In genomic region chr10:133324198-133324792, GRCh38 we compare ENCODE assay signal across 10 cellular contexts. TPM values are rescaled to one million over a fixed set of nuclear protein-coding genes. Genes with fewer than 3 reads are reported as not detected.
A peak's percentile ranks its signal among the peaks of the same experiment; 100 is the strongest.
DNase-seq lines count a peak whose midpoint lies in the region; ATAC-seq, FAIRE-seq and TF ChIP-seq lines count a peak whose summit lies in the region.
"Had no signal": no experiment of that assay in that cellular context is flagged by ENCODE, and none has a peak within 500 bp of the region (broad histone marks: within the 10 kb centered on the region; RNA-seq: fewer than 3 reads in every experiment).

No MANE protein-coding gene starts in this region.

- no peak overlapping the region for H3K27ac Mint-ChIP-seq in T-helper 17 cell

- DNase-seq in EL (peak; percentile 50), LoVo (ENCODE audit: low spot score) (peak; percentile 76), T-helper 17 cell (peak in 2 of 3 donors; percentile 51 to 61), T47D (ENCODE audit: low read depth in 1 of 2, low spot score in 1 of 2) (peak; percentile 63 to 89), HepG2 (ENCODE audit: low spot score) (peak; percentile 62), vagina (ENCODE audit: extremely low spot score in 2 of 2) (no peak), GM19238 (ENCODE audit: insufficient read length, low spot score) (no peak)
- peak; percentile 76 for DNase-seq in stimulated activated CD8-positive, alpha-beta memory T cell treated with anti-CD3 and anti-CD28 coated beads, Interleukin-4, amount 100 ng/mL, for 48 hours

- TF ChIP-seq POLR2A in HepG2 (IDR thresholded peaks at IDR 0.05; ENCODE audit: insufficient read depth in 1 of 2, low read depth in 2 of 2, low read length in 2 of 2) (no peak), vagina (IDR thresholded peaks at IDR 0.05) (no peak)

- peak overlapping the region; percentile 52 to 74 (median 61); a peak in 5 of 6 replicates for H3K4me3 ChIP-seq in HepG2 (replicated peaks in 1 of 3; ENCODE audit: insufficient read depth in 1 of 3, low read depth in 2 of 3, low read length in 3 of 3)
- no peak overlapping the region for H3K4me3 ChIP-seq in vagina

- H3K4me1 Mint-ChIP-seq in T-helper 17 cell = peaks cover 13% of the 10 kb centered on the region

- H3K4me2 ChIP-seq in HepG2 (ENCODE audit: low read depth, low read length) = peak overlapping the region; percentile 61
- H3K4me2 ChIP-seq: KMS-11 had no signal

- POLR2A ChIA-PET in HepG2 (lab: Yijun Ruan, JAX) = interaction anchor here (0.5 to 2.6 kb wide), 10 partner anchors 10 to 67 kb away, joined by 3 to 18 read pairs (median 4); partner anchors contain the start of genes CALY, ECHS1, FUOM and PRAP1

- TF ChIP-seq CTCF in HepG2 (CRISPR knock-in tag; IDR thresholded peaks at IDR 0.05) = no peak
- no peak for TF ChIP-seq CTCF in vagina (IDR thresholded peaks at IDR 0.05)

- in situ Hi-C loops in T47D (cut with HindIII; ENCODE audit: low pct_unique_long_range_greater_than_20kb, low sequenced_read_pairs) (no loop called here), HepG2 (cut with HindIII; ENCODE audit: extremely low pct_ligation_motif_present, low pct_unique_long_range_greater_than_20kb) (no loop called here)

- no peaks in the 10 kb centered on the region for H4K20me1 ChIP-seq in HepG2 (ENCODE audit: insufficient read depth, low read length)

- H3K27ac ChIP-seq in HepG2 (ENCODE audit: extremely low read length, insufficient read depth, low read length) (no peak overlapping the region), vagina (no peak overlapping the region)
- H3K27ac ChIP-seq: KMS-11 had no signal

- TF ChIP-seq EP300 in HepG2 (IDR thresholded peaks at IDR 0.05; ENCODE audit: low read depth in 2 of 2, low read length in 2 of 2) = no peak
- TF ChIP-seq EP300 in HepG2 (CRISPR knock-in tag; IDR thresholded peaks at IDR 0.05; ENCODE audit: borderline replicate concordance) = no peak

- H3K9me3 ChIP-seq in T-helper 17 cell (ENCODE audit: control insufficient read depth, low read length, poor library complexity, severe bottlenecking) (no peaks in the 10 kb centered on the region), HepG2 (ENCODE audit: low read length) (no peaks in the 10 kb centered on the region), vagina (no peaks in the 10 kb centered on the region)

- FAIRE-seq in HepG2 (lab: Jason Lieb, UNC) = no peak

- H3K4me1 ChIP-seq in HepG2 (ENCODE audit: insufficient read depth, low read length) (peaks cover 28% of the 10 kb centered on the region), vagina (peaks cover 16% of the 10 kb centered on the region)

- ATAC-seq in T-helper 17 cell (peak; percentile 80), HepG2 (peak; percentile 79)

- BruUV-seq in HepG2 (replicated peaks; lab: Mats Ljungman, UMichigan) = no TSS peak

- no peaks in the 10 kb centered on the region for H3K79me2 ChIP-seq in HepG2 (ENCODE audit: insufficient read depth, low read length)

- peaks cover 32% of the 10 kb centered on the region for H3K27me3 Mint-ChIP-seq in T-helper 17 cell

- no peak overlapping the region for H2AFZ ChIP-seq in HepG2 (ENCODE audit: low read length)

- H3K27me3 ChIP-seq in HepG2 (ENCODE audit: control insufficient read depth in 1 of 2, insufficient read depth in 2 of 2, low read length in 2 of 2) (peaks cover 4 to 47% of the 10 kb centered on the region in 2 experiments), vagina (peaks cover 25% of the 10 kb centered on the region)

- intact Hi-C loops in HepG2 (cut with micrococcal nuclease; ENCODE audit: unreplicated experiment) = loop anchor here (10.0 kb wide), 1 partner anchor 51 kb away; the partner anchor contains the start of genes ECHS1 and PAOX
- intact Hi-C loops in vagina (cut with DNase I) = no loop called here

- H3K36me3 ChIP-seq in HepG2 (replicated peaks in 1 of 2; ENCODE audit: control insufficient read depth in 1 of 2, insufficient read depth in 2 of 2, low read length in 2 of 2) (no peaks in the 10 kb centered on the region), vagina (no peaks in the 10 kb centered on the region)

- H3K4me3 Mint-ChIP-seq in T-helper 17 cell = peak overlapping the region; percentile 7

- H3K9ac ChIP-seq in HepG2 (ENCODE audit: insufficient read depth, low read depth, low read length) = no peak overlapping the region; the same call in 1 of the 2 replicates
- H3K9ac ChIP-seq: KMS-11 had no signal

- no peak for TF ChIP-seq RAD21 in HepG2 (CRISPR knock-in tag; IDR thresholded peaks at IDR 0.05)

- peaks cover 5% of the 10 kb centered on the region for H3K36me3 Mint-ChIP-seq in T-helper 17 cell (ENCODE audit: low read depth)

- 0% methylated on average over 1 of the region's 13 CpGs for WGBS in HepG2 (ENCODE audit: low lambda C conversion rate)

- CTCF ChIA-PET in HepG2 (lab: Yijun Ruan, JAX; ENCODE audit: low intra/inter-chr PET ratio, low total read pairs) = no interaction called here

RNA-seq across cellular contexts. Expression of gene CALY, which starts 12.4 kb away (rescaled TPM):
- total RNA-seq in T-helper 17 cell (1 to 10 TPM in 1 of 2 donors, under 1 TPM in 1; 0.96 to 1.9 TPM), HepG2 (2016; rRNA removed; fragmentation: Illumina TruSeq; extraction: Trizol) (not detected in 2 replicates), vagina (4.7 TPM)
- not detected in 2 replicates for total RNA-seq in HepG2 (2016; cell fraction: cytosol; rRNA removed; fragmentation: Illumina TruSeq; extraction: Trizol; ENCODE audit: low read depth)
- total RNA-seq in HepG2 (2016; cell fraction: insoluble cytoplasmic fraction; rRNA removed; fragmentation: Illumina TruSeq; extraction: Trizol) = not detected in 2 replicates
- not detected in 2 replicates for total RNA-seq in HepG2 (2016; cell fraction: membrane; rRNA removed; fragmentation: Illumina TruSeq; extraction: Trizol)
- not detected in 2 replicates for total RNA-seq in HepG2 (2016; cell fraction: nucleus; rRNA removed; fragmentation: Illumina TruSeq; extraction: Trizol)
- polyA plus RNA-seq in HepG2 (2011; rRNA removed) = 0.08 and 0.21 TPM in 2 replicates
- polyA plus RNA-seq in HepG2 (2011; cell fraction: cytosol; rRNA removed) = 0.12 and 0.31 TPM in 2 replicates
- polyA plus RNA-seq in HepG2 (2011; cell fraction: nucleus; rRNA removed) = 0.50 and 0.55 TPM in 2 replicates
- 0.23 and 0.35 TPM in 2 replicates for polyA plus RNA-seq in HepG2 (2012)
- polyA plus RNA-seq in HepG2 (2016; cell fraction: cytosol; fragmentation: Illumina TruSeq; extraction: Trizol; ENCODE audit: low read depth) = not detected in 2 replicates
- polyA plus RNA-seq in HepG2 (2016; cell fraction: insoluble cytoplasmic fraction; fragmentation: Illumina TruSeq; extraction: Trizol; ENCODE audit: low read depth) = not detected in 2 replicates
- not detected in 2 replicates for polyA plus RNA-seq in HepG2 (2016; cell fraction: membrane; fragmentation: Illumina TruSeq; extraction: Trizol; ENCODE audit: low read depth)
- not detected in 2 replicates for polyA plus RNA-seq in HepG2 (2016; cell fraction: nucleus; fragmentation: Illumina TruSeq; extraction: Trizol; ENCODE audit: insufficient read depth, low read depth)
- 0.12 TPM in 1 of 2 replicates, not detected in the other for polyA minus RNA-seq in HepG2 (2011; rRNA and poly(A)+ RNA removed; ENCODE audit: low replicate concordance)
- polyA minus RNA-seq in HepG2 (2011; cell fraction: cytosol; rRNA and poly(A)+ RNA removed) = not detected in 2 replicates
- polyA minus RNA-seq in HepG2 (2011; cell fraction: nucleus; rRNA and poly(A)+ RNA removed) = not detected in 2 replicates

RNA-seq across cellular contexts. Expression of gene ZNF511, which starts 15.6 kb away (rescaled TPM):
- total RNA-seq in T-helper 17 cell (10 to 100 TPM; 28.1 to 33.2 TPM), HepG2 (2016; rRNA removed; fragmentation: Illumina TruSeq; extraction: Trizol) (53.4 and 66.4 TPM in 2 replicates), vagina (36.3 TPM)
- total RNA-seq in HepG2 (2016; cell fraction: cytosol; rRNA removed; fragmentation: Illumina TruSeq; extraction: Trizol; ENCODE audit: low read depth) = 127 and 151 TPM in 2 replicates
- total RNA-seq in HepG2 (2016; cell fraction: insoluble cytoplasmic fraction; rRNA removed; fragmentation: Illumina TruSeq; extraction: Trizol) = 45.9 and 63.3 TPM in 2 replicates
- total RNA-seq in HepG2 (2016; cell fraction: membrane; rRNA removed; fragmentation: Illumina TruSeq; extraction: Trizol) = 118 and 128 TPM in 2 replicates
- total RNA-seq in HepG2 (2016; cell fraction: nucleus; rRNA removed; fragmentation: Illumina TruSeq; extraction: Trizol) = 24.0 and 36.2 TPM in 2 replicates
- polyA plus RNA-seq in HepG2 (2011; rRNA removed) = 35.6 and 37.0 TPM in 2 replicates
- 27.9 and 34.4 TPM in 2 replicates for polyA plus RNA-seq in HepG2 (2011; cell fraction: cytosol; rRNA removed)
- polyA plus RNA-seq in HepG2 (2011; cell fraction: nucleus; rRNA removed) = 40.1 and 48.7 TPM in 2 replicates
- 30.0 and 30.3 TPM in 2 replicates for polyA plus RNA-seq in HepG2 (2012)
- polyA plus RNA-seq in HepG2 (2016; cell fraction: cytosol; fragmentation: Illumina TruSeq; extraction: Trizol; ENCODE audit: low read depth) = 150 and 156 TPM in 2 replicates
- 57.9 and 63.8 TPM in 2 replicates for polyA plus RNA-seq in HepG2 (2016; cell fraction: insoluble cytoplasmic fraction; fragmentation: Illumina TruSeq; extraction: Trizol; ENCODE audit: low read depth)
- polyA plus RNA-seq in HepG2 (2016; cell fraction: membrane; fragmentation: Illumina TruSeq; extraction: Trizol; ENCODE audit: low read depth) = 121 and 129 TPM in 2 replicates
- polyA plus RNA-seq in HepG2 (2016; cell fraction: nucleus; fragmentation: Illumina TruSeq; extraction: Trizol; ENCODE audit: insufficient read depth, low read depth) = 62.1 and 62.9 TPM in 2 replicates
- polyA minus RNA-seq in HepG2 (2011; rRNA and poly(A)+ RNA removed; ENCODE audit: low replicate concordance) = 48.5 and 63.6 TPM in 2 replicates
- polyA minus RNA-seq in HepG2 (2011; cell fraction: cytosol; rRNA and poly(A)+ RNA removed) = 11.6 and 21.1 TPM in 2 replicates
- 13.3 and 16.2 TPM in 2 replicates for polyA minus RNA-seq in HepG2 (2011; cell fraction: nucleus; rRNA and poly(A)+ RNA removed)

RNA-seq across cellular contexts. Expression of gene TUBGCP2, which starts 15.6 kb away (rescaled TPM):
- total RNA-seq in T-helper 17 cell (10 to 100 TPM; 73.6 to 75.4 TPM), HepG2 (2016; rRNA removed; fragmentation: Illumina TruSeq; extraction: Trizol) (34.5 and 44.1 TPM in 2 replicates), vagina (41.7 TPM)
- 7.2 and 8.9 TPM in 2 replicates for total RNA-seq in HepG2 (2016; cell fraction: cytosol; rRNA removed; fragmentation: Illumina TruSeq; extraction: Trizol; ENCODE audit: low read depth)
- 37.9 and 41.1 TPM in 2 replicates for total RNA-seq in HepG2 (2016; cell fraction: insoluble cytoplasmic fraction; rRNA removed; fragmentation: Illumina TruSeq; extraction: Trizol)
- 17.0 and 24.0 TPM in 2 replicates for total RNA-seq in HepG2 (2016; cell fraction: membrane; rRNA removed; fragmentation: Illumina TruSeq; extraction: Trizol)
- total RNA-seq in HepG2 (2016; cell fraction: nucleus; rRNA removed; fragmentation: Illumina TruSeq; extraction: Trizol) = 16.5 and 20.7 TPM in 2 replicates
- polyA plus RNA-seq in HepG2 (2011; rRNA removed) = 21.3 and 22.6 TPM in 2 replicates
- 14.3 and 19.4 TPM in 2 replicates for polyA plus RNA-seq in HepG2 (2011; cell fraction: cytosol; rRNA removed)
- polyA plus RNA-seq in HepG2 (2011; cell fraction: nucleus; rRNA removed) = 51.6 and 62.8 TPM in 2 replicates
- 17.9 and 24.1 TPM in 2 replicates for polyA plus RNA-seq in HepG2 (2012)
- polyA plus RNA-seq in HepG2 (2016; cell fraction: cytosol; fragmentation: Illumina TruSeq; extraction: Trizol; ENCODE audit: low read depth) = 4.7 and 4.8 TPM in 2 replicates
- polyA plus RNA-seq in HepG2 (2016; cell fraction: insoluble cytoplasmic fraction; fragmentation: Illumina TruSeq; extraction: Trizol; ENCODE audit: low read depth) = 34.0 and 36.8 TPM in 2 replicates
- 8.5 and 11.7 TPM in 2 replicates for polyA plus RNA-seq in HepG2 (2016; cell fraction: membrane; fragmentation: Illumina TruSeq; extraction: Trizol; ENCODE audit: low read depth)
- polyA plus RNA-seq in HepG2 (2016; cell fraction: nucleus; fragmentation: Illumina TruSeq; extraction: Trizol; ENCODE audit: insufficient read depth, low read depth) = 51.1 and 52.9 TPM in 2 replicates
- 49.0 and 64.6 TPM in 2 replicates for polyA minus RNA-seq in HepG2 (2011; rRNA and poly(A)+ RNA removed; ENCODE audit: low replicate concordance)
- 16.4 and 17.1 TPM in 2 replicates for polyA minus RNA-seq in HepG2 (2011; cell fraction: cytosol; rRNA and poly(A)+ RNA removed)
- polyA minus RNA-seq in HepG2 (2011; cell fraction: nucleus; rRNA and poly(A)+ RNA removed) = 29.6 and 40.8 TPM in 2 replicates

RNA-seq across cellular contexts. Expression of gene PRAP1, which starts 22.9 kb away (rescaled TPM):
- total RNA-seq in T-helper 17 cell (not detected), HepG2 (2016; rRNA removed; fragmentation: Illumina TruSeq; extraction: Trizol) (22.4 and 48.2 TPM in 2 replicates), vagina (not detected)
- total RNA-seq in HepG2 (2016; cell fraction: cytosol; rRNA removed; fragmentation: Illumina TruSeq; extraction: Trizol; ENCODE audit: low read depth) = 14.5 and 19.5 TPM in 2 replicates
- 19.1 and 44.0 TPM in 2 replicates for total RNA-seq in HepG2 (2016; cell fraction: insoluble cytoplasmic fraction; rRNA removed; fragmentation: Illumina TruSeq; extraction: Trizol)
- 12.8 and 15.9 TPM in 2 replicates for total RNA-seq in HepG2 (2016; cell fraction: membrane; rRNA removed; fragmentation: Illumina TruSeq; extraction: Trizol)
- total RNA-seq in HepG2 (2016; cell fraction: nucleus; rRNA removed; fragmentation: Illumina TruSeq; extraction: Trizol) = 39.5 and 48.3 TPM in 2 replicates
- polyA plus RNA-seq in HepG2 (2011; rRNA removed) = 20.8 and 26.7 TPM in 2 replicates
- polyA plus RNA-seq in HepG2 (2011; cell fraction: cytosol; rRNA removed) = 32.8 and 46.2 TPM in 2 replicates
- 13.6 and 16.7 TPM in 2 replicates for polyA plus RNA-seq in HepG2 (2011; cell fraction: nucleus; rRNA removed)
- polyA plus RNA-seq in HepG2 (2012) = 18.3 and 22.2 TPM in 2 replicates
- polyA plus RNA-seq in HepG2 (2016; cell fraction: cytosol; fragmentation: Illumina TruSeq; extraction: Trizol; ENCODE audit: low read depth) = 25.2 and 25.3 TPM in 2 replicates
- 31.2 and 35.2 TPM in 2 replicates for polyA plus RNA-seq in HepG2 (2016; cell fraction: insoluble cytoplasmic fraction; fragmentation: Illumina TruSeq; extraction: Trizol; ENCODE audit: low read depth)
- 21.3 and 23.0 TPM in 2 replicates for polyA plus RNA-seq in HepG2 (2016; cell fraction: membrane; fragmentation: Illumina TruSeq; extraction: Trizol; ENCODE audit: low read depth)
- 99.8 and 108 TPM in 2 replicates for polyA plus RNA-seq in HepG2 (2016; cell fraction: nucleus; fragmentation: Illumina TruSeq; extraction: Trizol; ENCODE audit: insufficient read depth, low read depth)
- polyA minus RNA-seq in HepG2 (2011; rRNA and poly(A)+ RNA removed; ENCODE audit: low replicate concordance) = 11.2 TPM in 1 of 2 replicates, not detected in the other
- polyA minus RNA-seq in HepG2 (2011; cell fraction: cytosol; rRNA and poly(A)+ RNA removed) = 7.7 and 10.1 TPM in 2 replicates
- 2.6 and 4.7 TPM in 2 replicates for polyA minus RNA-seq in HepG2 (2011; cell fraction: nucleus; rRNA and poly(A)+ RNA removed)
- total RNA-seq: mononuclear cell had no signal

RNA-seq across cellular contexts. Expression of gene FUOM, which starts 33.5 kb away (rescaled TPM):
- 1 to 10 TPM; 6.3 to 9.1 TPM for total RNA-seq in T-helper 17 cell
- 60.4 and 64.2 TPM in 2 replicates for total RNA-seq in HepG2 (2016; rRNA removed; fragmentation: Illumina TruSeq; extraction: Trizol)
- 57.8 and 71.7 TPM in 2 replicates for total RNA-seq in HepG2 (2016; cell fraction: cytosol; rRNA removed; fragmentation: Illumina TruSeq; extraction: Trizol; ENCODE audit: low read depth)
- 67.9 and 76.3 TPM in 2 replicates for total RNA-seq in HepG2 (2016; cell fraction: insoluble cytoplasmic fraction; rRNA removed; fragmentation: Illumina TruSeq; extraction: Trizol)
- total RNA-seq in HepG2 (2016; cell fraction: membrane; rRNA removed; fragmentation: Illumina TruSeq; extraction: Trizol) = 58.7 and 70.4 TPM in 2 replicates
- 36.8 and 40.4 TPM in 2 replicates for total RNA-seq in HepG2 (2016; cell fraction: nucleus; rRNA removed; fragmentation: Illumina TruSeq; extraction: Trizol)
- 27.5 and 29.3 TPM in 2 replicates for polyA plus RNA-seq in HepG2 (2011; rRNA removed)
- polyA plus RNA-seq in HepG2 (2011; cell fraction: cytosol; rRNA removed) = 32.4 and 52.6 TPM in 2 replicates
- polyA plus RNA-seq in HepG2 (2011; cell fraction: nucleus; rRNA removed) = 38.8 and 43.2 TPM in 2 replicates
- 14.1 and 20.9 TPM in 2 replicates for polyA plus RNA-seq in HepG2 (2012)
- 45.1 and 62.7 TPM in 2 replicates for polyA plus RNA-seq in HepG2 (2016; cell fraction: cytosol; fragmentation: Illumina TruSeq; extraction: Trizol; ENCODE audit: low read depth)
- polyA plus RNA-seq in HepG2 (2016; cell fraction: insoluble cytoplasmic fraction; fragmentation: Illumina TruSeq; extraction: Trizol; ENCODE audit: low read depth) = 61.9 and 62.9 TPM in 2 replicates
- polyA plus RNA-seq in HepG2 (2016; cell fraction: membrane; fragmentation: Illumina TruSeq; extraction: Trizol; ENCODE audit: low read depth) = 48.7 and 50.0 TPM in 2 replicates
- polyA plus RNA-seq in HepG2 (2016; cell fraction: nucleus; fragmentation: Illumina TruSeq; extraction: Trizol; ENCODE audit: insufficient read depth, low read depth) = 39.1 and 50.6 TPM in 2 replicates
- polyA minus RNA-seq in HepG2 (2011; rRNA and poly(A)+ RNA removed; ENCODE audit: low replicate concordance) = 5.1 and 15.7 TPM in 2 replicates
- 4.8 and 6.5 TPM in 2 replicates for polyA minus RNA-seq in HepG2 (2011; cell fraction: cytosol; rRNA and poly(A)+ RNA removed)
- polyA minus RNA-seq in HepG2 (2011; cell fraction: nucleus; rRNA and poly(A)+ RNA removed) = 34.6 and 37.3 TPM in 2 replicates
- 54.0 TPM for total RNA-seq in vagina

Comparison
In these comparisons a context has a peak if more than half of its experiments do, and no peak if none do; other contexts are left out.
1. DNase-seq: peak in EL (single experiment), LoVo (single experiment), T-helper 17 cell (2 of 3), T47D (2 of 2), HepG2 (single experiment) and stimulated activated CD8-positive, alpha-beta memory T cell treated with anti-CD3 and anti-CD28 coated beads, Interleukin-4, amount 100 ng/mL, for 48 hours (single experiment); none in vagina (0 of 2) and GM19238 (single experiment).
2. H3K4me3 ChIP-seq: peak in HepG2 (3 of 3); none in vagina (0 of 2).